ENCODE assay signal across 1 cellular context in genomic region chrX:44342866-44343265, GRCh38.
TF ChIP-seq lines count a peak whose summit lies in the region.

No MANE protein-coding gene starts in this region.

TF ChIP-seq in H1, 55 proteins besides CTCF, POLR2A, EP300 and RAD21:
- TF ChIP-seq KDM4A (IDR thresholded peaks at IDR 0.05; ENCODE audit: low read depth, low read length, severe bottlenecking), result no peak
- TF ChIP-seq POLR2AphosphoS5 (IDR thresholded peaks at IDR 0.05; ENCODE audit: low read depth, low read length), result no peak
TF ChIP-seq in H1: peak in this region for 0.
